ENCODE assay signal across 11 cellular contexts in genomic region chr1:175129182-175129581, GRCh38.
DNase-seq lines count a peak whose midpoint lies in the region; ATAC-seq and TF ChIP-seq lines count a peak whose summit lies in the region.
"Had no signal": no experiment of that assay in that cellular context is flagged by ENCODE, and none has a peak within 500 bp of the region (broad histone marks: within the 10 kb centered on the region; RNA-seq: fewer than 3 reads in every experiment).

No MANE protein-coding gene starts in this region.

- CTCF ChIA-PET in T-cell (lab: Charles Lee): no interaction called here

- no peaks in the 10 kb centered on the region for H3K4me1 Mint-ChIP-seq in T-cell

- no peaks in the 10 kb centered on the region for H3K9me3 Mint-ChIP-seq in T-cell

- DNase-seq in AG20443 (ENCODE audit: low spot score): peak; percentile 74
- DNase-seq in NCI-H446 treated with DMSO at 0.1 percent for 48 hours (lab: John Stamatoyannopoulos, UW): peak; percentile 16
- peak; percentile 89 for DNase-seq in fibroblast of mammary gland (ENCODE audit: low read depth)
- no peak for DNase-seq in Peyer's patch
- DNase-seq in T-cell: no peak
- DNase-seq in HK-2 (ENCODE audit: unreplicated experiment): no peak
- DNase-seq: T-helper 9 cell had no signal

- no peak for TF ChIP-seq CTCF in fibroblast of mammary gland (conservative IDR thresholded peaks at IDR 0.05; ENCODE audit: control insufficient read depth, insufficient read depth, low read depth, low read length)
- no peak for TF ChIP-seq CTCF in Peyer's patch (IDR thresholded peaks at IDR 0.05)

- H3K9me3 ChIP-seq in muscle layer of duodenum (ENCODE audit: control insufficient read depth in 1 of 2, low read length in 2 of 2) (no peaks in the 10 kb centered on the region), Peyer's patch (no peaks in the 10 kb centered on the region)
- H3K9me3 ChIP-seq: BLaER1 treated with 17β-estradiol and CSF1 and Interleukin-3, amounts not matched to agents 10 nM and 100 nM had no signal

- H3K27ac Mint-ChIP-seq in T-cell: no peak overlapping the region

- H3K36me3 Mint-ChIP-seq in T-cell: no peaks in the 10 kb centered on the region

- no peak for TF ChIP-seq POLR2A in Peyer's patch (IDR thresholded peaks at IDR 0.05)

- no peaks in the 10 kb centered on the region for H3K27me3 ChIP-seq in muscle layer of duodenum (ENCODE audit: low read depth, low read length)
- H3K27me3 ChIP-seq in Peyer's patch: no peaks in the 10 kb centered on the region
- H3K27me3 ChIP-seq: BLaER1 treated with 17β-estradiol and CSF1 and Interleukin-3, amounts not matched to agents 10 nM and 100 nM had no signal

- H3K4me1 ChIP-seq in muscle layer of duodenum (ENCODE audit: control insufficient read depth in 1 of 2, insufficient read depth in 2 of 2, low read length in 2 of 2) (peaks cover 0 to 56% of the 10 kb centered on the region in 2 donors), Peyer's patch (peaks cover 0 to 6% (median 3%) of the 10 kb centered on the region in 4 donors)

- H3K36me3 ChIP-seq in muscle layer of duodenum (ENCODE audit: control insufficient read depth in 1 of 2, insufficient read depth in 2 of 2, low read length in 2 of 2) (no peaks in the 10 kb centered on the region), Peyer's patch (no peaks in the 10 kb centered on the region)
- H3K36me3 ChIP-seq: BLaER1 treated with 17β-estradiol and CSF1 and Interleukin-3, amounts not matched to agents 10 nM and 100 nM had no signal

- H3K4me3 Mint-ChIP-seq in T-cell: no peak overlapping the region

- H3K27me3 Mint-ChIP-seq in T-cell: peaks cover 5 to 6% of the 10 kb centered on the region in 2 donors

- peak overlapping the region; percentile 58 for H3K27ac ChIP-seq in muscle layer of duodenum (ENCODE audit: low read length)
- H3K27ac ChIP-seq in Peyer's patch: peak overlapping the region in 2 of 4 donors; percentile 39 to 65
- H3K27ac ChIP-seq: HL-60 had no signal

- POLR2A ChIA-PET in T-cell (lab: Charles Lee): no interaction called here

- ATAC-seq in GM18909 (IDR thresholded peaks at IDR 0.05; ENCODE audit: poor library complexity, unreplicated experiment): no peak
- no peak for ATAC-seq in T-cell (replicated peaks in 1 of 4)

- H3K4me3 ChIP-seq in fibroblast of mammary gland (ENCODE audit: control insufficient read depth, low read depth, low read length) (no peak overlapping the region), muscle layer of duodenum (ENCODE audit: low read depth in 1 of 2, low read length in 2 of 2) (no peak overlapping the region), Peyer's patch (no peak overlapping the region)
- H3K4me3 ChIP-seq: BLaER1 treated with 17β-estradiol and CSF1 and Interleukin-3, amounts not matched to agents 10 nM and 100 nM had no signal

Comparison
In these comparisons a context has a peak if more than half of its experiments do, and no peak if none do; other contexts are left out.
1. DNase-seq: peak in AG20443 (single experiment), NCI-H446 treated with DMSO at 0.1 percent for 48 hours (single experiment) and fibroblast of mammary gland (single experiment); none in Peyer's patch (0 of 3), T-cell (0 of 34) and HK-2 (single experiment).